Comparison of ENCODE assay signal across 32 cellular contexts in the genomic region with DNA sequence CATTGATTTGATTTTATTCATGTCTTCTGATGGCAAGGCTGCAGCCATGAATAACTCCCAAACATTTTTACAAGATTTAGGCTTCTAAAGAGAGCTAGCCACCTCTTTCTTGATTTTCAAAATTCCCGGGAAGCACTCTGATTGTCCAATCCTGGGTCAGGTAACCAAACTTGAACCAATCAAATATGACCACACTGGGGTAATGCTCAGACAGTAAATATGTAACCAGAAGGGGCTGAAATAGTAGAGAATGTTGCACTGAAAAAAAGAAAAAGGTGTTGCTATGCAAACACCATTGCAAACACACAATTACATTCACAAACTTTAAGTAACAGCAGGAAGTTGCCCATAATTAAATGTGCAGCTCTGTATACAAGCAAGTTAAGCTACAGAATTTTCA.
"Had no signal": no experiment of that assay in that cellular context is flagged by ENCODE, and none has a peak within 500 bp of the region (broad histone marks: within the 10 kb centered on the region; RNA-seq: fewer than 3 reads in every experiment).

No MANE protein-coding gene starts in this region.

- DNase-seq: activated effector memory CD4-positive, alpha-beta T cell treated with anti-CD3 and anti-CD28 coated beads, Interleukin-2, amount 50 U/mL, for 16 hours; activated effector memory CD4-positive, alpha-beta T cell treated with Interleukin-2 at 50 U/mL for 16 hours; activated gamma-delta T cell; activated gamma-delta T cell treated with Interleukin-2 at 50 U/mL for 16 hours; activated naive CD4-positive, alpha-beta T cell treated with anti-CD3 and anti-CD28 coated beads for 36 hours; activated naive CD4-positive, alpha-beta T cell treated with anti-CD3 and anti-CD28 coated beads, Interleukin-2, amount 10 ng/mL, durations not matched to agents 7 days and 5 days; activated naive CD4-positive, alpha-beta T cell treated with anti-CD3 and anti-CD28 coated beads, Interleukin-2, amount 50 U/mL, for 16 hours; activated naive CD4-positive, alpha-beta T cell treated with Interleukin-2 at 50 U/mL for 16 hours; activated naive CD8-positive, alpha-beta T cell treated with anti-CD3 and anti-CD28 coated beads for 36 hours; activated naive CD8-positive, alpha-beta T cell treated with anti-CD3 and anti-CD28 coated beads, Interleukin-2, amount 10 ng/mL, durations not matched to agents 7 days and 5 days; activated naive CD8-positive, alpha-beta T cell treated with anti-CD3 and anti-CD28 coated beads, Interleukin-2, amount 50 U/mL, for 24 hours; activated T-cell treated with anti-CD3 and anti-CD28 coated beads for 4 hours; activated T-cell treated with anti-CD3 and anti-CD28 coated beads, Interleukin-2, amount 50 U/mL, for 1 hour; activated T-cell treated with anti-CD3 and anti-CD28 coated beads, Interleukin-2, amount 50 U/mL, for 24 hours; activated T-cell treated with anti-CD3 and anti-CD28 coated beads, Interleukin-2, amount 50 U/mL, for 4 hours; activated T-cell treated with anti-CD3 and anti-CD28 coated beads, Interleukin-2, amount 50 U/mL, for 48 hours; activated T-cell treated with anti-CD3 and anti-CD28 coated beads, Interleukin-2, amount 50 U/mL, for 72 hours; adrenal gland; amniotic stem cell; amygdala; anterior cingulate cortex; aorta; body of pancreas; brain microvascular endothelial cell; caudate nucleus; central memory CD4-positive, alpha-beta T cell; cerebellar nuclear complex had no signal

- H3K4me1 ChIP-seq: adrenal gland, ascending aorta, body of pancreas, breast epithelium had no signal

- H3K27ac ChIP-seq: adrenal gland, ascending aorta, body of pancreas, brain microvascular endothelial cell, breast epithelium, cardiac muscle cell had no signal

- H3K27me3 ChIP-seq: adrenal gland, ascending aorta, body of pancreas, brain microvascular endothelial cell, breast epithelium, cardiac muscle cell had no signal

- H3K36me3 ChIP-seq: adrenal gland, ascending aorta, brain microvascular endothelial cell, breast epithelium, cardiac muscle cell had no signal

- H3K9me3 ChIP-seq: adrenal gland, ascending aorta, body of pancreas, breast epithelium had no signal

- ATAC-seq: activated naive CD4-positive, alpha-beta T cell treated with anti-CD3 and anti-CD28 coated beads, Interleukin-2, amount 50 U/mL, for 72 hours; activated naive CD8-positive, alpha-beta T cell treated with anti-CD3 and anti-CD28 coated beads, Interleukin-2, amount 50 U/mL, for 24 hours; activated T-cell treated with anti-CD3 and anti-CD28 coated beads, Interleukin-2, amount 50 U/mL, for 4 hours; activated T-cell treated with anti-CD3 and anti-CD28 coated beads, Interleukin-2, amount 50 U/mL, for 72 hours; activated T-helper 17 cell treated with anti-CD3 and anti-CD28 coated beads, Interleukin-2, amount 50 U/mL, for 72 hours; body of pancreas had no signal

- H3K4me3 ChIP-seq: adrenal gland, ascending aorta, body of pancreas, breast epithelium, cardiac muscle cell had no signal
